7 cellular contexts compared by ENCODE assay signal in the genomic region with DNA sequence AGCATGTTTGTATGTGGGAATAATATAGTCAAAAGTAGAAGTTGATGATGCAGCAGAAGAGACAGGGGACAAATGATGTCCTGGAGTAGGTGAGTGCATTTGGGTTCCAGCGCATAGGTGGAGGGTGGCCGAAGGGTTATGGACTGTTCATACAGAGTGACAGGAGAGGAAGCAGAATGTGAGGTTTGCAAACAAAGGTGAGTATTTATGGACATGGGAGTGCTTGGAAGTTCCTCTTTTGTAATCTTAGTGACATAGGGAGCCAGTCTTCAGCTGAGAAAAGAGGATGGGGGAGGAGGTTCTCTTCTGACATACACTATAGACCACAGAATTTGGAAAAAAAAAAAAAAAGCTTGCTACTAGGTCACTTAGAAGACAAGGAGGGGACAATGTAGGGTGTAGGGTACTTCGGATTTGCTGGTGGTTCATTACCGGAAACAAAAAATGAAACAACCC.
DNase-seq lines count a peak whose midpoint lies in the region; ATAC-seq, FAIRE-seq and TF ChIP-seq lines count a peak whose summit lies in the region.

No MANE protein-coding gene starts in this region.

- 56 to 66% (median 64%) methylated on average over 4 of the region's 4 CpGs for WGBS in adrenal gland, 4 donors
- WGBS in pancreas, 2 donors, result 76 to 82% methylated on average over 4 of the region's 4 CpGs

- no peak for TF ChIP-seq CTCF in adrenal gland (IDR thresholded peaks at IDR 0.05)
- no peak for TF ChIP-seq CTCF in pancreas (IDR thresholded peaks at IDR 0.05)

- peak overlapping the region in 4 of 5 donors; percentile 72 to 85 (median 80) for H3K27ac ChIP-seq in adrenal gland
- peak overlapping the region in 2 of 4 donors; percentile 66 to 75 for H3K27ac ChIP-seq in pancreas

- H3K4me1 ChIP-seq in adrenal gland (replicated peaks in 1 of 2), result peaks cover 11 to 18% of the 10 kb centered on the region in 2 donors
- peaks cover 8 to 28% (median 20%) of the 10 kb centered on the region in 3 donors for H3K4me1 ChIP-seq in pancreas

- H3K9me3 ChIP-seq in adrenal gland (replicated peaks in 1 of 3), result no peaks in the 10 kb centered on the region
- H3K9me3 ChIP-seq in pancreas, result no peaks in the 10 kb centered on the region

- no peak for FAIRE-seq in pancreas (lab: Jason Lieb, UNC)

- DNase-seq in adrenal gland, result no peak
- DNase-seq in pancreas, result no peak
- DNase-seq in NCI-H446 treated with DMSO at 0.1 percent for 48 hours (lab: John Stamatoyannopoulos, UW), result no peak
- DNase-seq in DMS 273 (lab: John Stamatoyannopoulos, UW; ENCODE audit: unreplicated experiment), result no peak
- DNase-seq in H7, result no peak

- ATAC-seq in GM19468 (IDR thresholded peaks at IDR 0.05; ENCODE audit: extremely low read depth, unreplicated experiment) (peak; percentile 35), HG03439 (IDR thresholded peaks at IDR 0.05; ENCODE audit: unreplicated experiment) (peak; percentile 28), pancreas (peak in 3 of 4 donors; percentile 17 to 53 (median 52))

- H3K4me3 ChIP-seq in adrenal gland (peak overlapping the region in 2 of 4 donors; percentile 3 to 40), pancreas (no peak overlapping the region), H7 (ENCODE audit: insufficient read depth, low read depth, low read length) (no peak overlapping the region)

- intact Hi-C loops in adrenal gland (cut with DNase I) (no loop called here), pancreas (cut with DNase I) (no loop called here)

- TF ChIP-seq POLR2A in adrenal gland (IDR thresholded peaks at IDR 0.05), result no peak

- H3K27me3 ChIP-seq in adrenal gland (no peaks in the 10 kb centered on the region), pancreas (no peaks in the 10 kb centered on the region), H7 (ENCODE audit: control insufficient read depth, insufficient read depth, low read length) (no peaks in the 10 kb centered on the region)

- H3K36me3 ChIP-seq in adrenal gland (replicated peaks in 1 of 2), result no peaks in the 10 kb centered on the region
- H3K36me3 ChIP-seq in pancreas, result no peaks in the 10 kb centered on the region
- H3K36me3 ChIP-seq in H7 (replicated peaks; ENCODE audit: control insufficient read depth, insufficient read depth, low read length), result no peaks in the 10 kb centered on the region
